ENCODE assay signal across 13 cellular contexts in genomic region chr4:45063701-45064100, GRCh38.
"Had no signal": no experiment of that assay in that cellular context is flagged by ENCODE, and none has a peak within 500 bp of the region (broad histone marks: within the 10 kb centered on the region; RNA-seq: fewer than 3 reads in every experiment).

No MANE protein-coding gene starts in this region.

- H3K27ac Mint-ChIP-seq: activated CD4-positive, alpha-beta T cell treated with anti-CD3 and anti-CD28 coated beads, Interleukin-2, amount 10 ng/mL, durations not matched to agents 7 days and 5 days; activated naive CD8-positive, alpha-beta T cell treated with anti-CD3 and anti-CD28 coated beads for 36 hours; stimulated activated effector memory CD8-positive, alpha-beta T cell treated with anti-CD3 and anti-CD28 coated beads, Interleukin-12 subunit alpha, Interleukin-12 subunit beta, amount 100 ng/mL, for 72 hours had no signal

- H3K4me3 Mint-ChIP-seq: activated CD4-positive, alpha-beta T cell treated with anti-CD3 and anti-CD28 coated beads, Interleukin-2, amount 10 ng/mL, durations not matched to agents 7 days and 5 days; activated naive CD8-positive, alpha-beta T cell treated with anti-CD3 and anti-CD28 coated beads for 36 hours; stimulated activated effector memory CD8-positive, alpha-beta T cell treated with anti-CD3 and anti-CD28 coated beads, Interleukin-12 subunit alpha, Interleukin-12 subunit beta, amount 100 ng/mL, for 72 hours had no signal

- DNase-seq: activated CD4-positive, alpha-beta T cell treated with anti-CD3 and anti-CD28 coated beads, Interleukin-2, amount 10 ng/mL, durations not matched to agents 7 days and 5 days; activated CD8-positive, alpha-beta memory T cell treated with anti-CD3 and anti-CD28 coated beads for 24 hours; activated gamma-delta T cell treated with Interleukin-2 at 50 U/mL for 16 hours; activated naive CD8-positive, alpha-beta T cell treated with anti-CD3 and anti-CD28 coated beads for 36 hours; amygdala; brain microvascular endothelial cell; cerebellar nuclear complex; effector CD8-positive, alpha-beta T cell; foreskin melanocyte; heart left ventricle; left cardiac atrium; upper lobe of right lung had no signal

- H3K27me3 Mint-ChIP-seq: activated CD4-positive, alpha-beta T cell treated with anti-CD3 and anti-CD28 coated beads, Interleukin-2, amount 10 ng/mL, durations not matched to agents 7 days and 5 days; activated naive CD8-positive, alpha-beta T cell treated with anti-CD3 and anti-CD28 coated beads for 36 hours had no signal

- H3K36me3 Mint-ChIP-seq: activated naive CD8-positive, alpha-beta T cell treated with anti-CD3 and anti-CD28 coated beads for 36 hours; stimulated activated effector memory CD8-positive, alpha-beta T cell treated with anti-CD3 and anti-CD28 coated beads, Interleukin-12 subunit alpha, Interleukin-12 subunit beta, amount 100 ng/mL, for 72 hours had no signal

- H3K4me1 Mint-ChIP-seq: activated CD4-positive, alpha-beta T cell treated with anti-CD3 and anti-CD28 coated beads, Interleukin-2, amount 10 ng/mL, durations not matched to agents 7 days and 5 days; activated naive CD8-positive, alpha-beta T cell treated with anti-CD3 and anti-CD28 coated beads for 36 hours; stimulated activated effector memory CD8-positive, alpha-beta T cell treated with anti-CD3 and anti-CD28 coated beads, Interleukin-12 subunit alpha, Interleukin-12 subunit beta, amount 100 ng/mL, for 72 hours had no signal
